In the genomic region with DNA sequence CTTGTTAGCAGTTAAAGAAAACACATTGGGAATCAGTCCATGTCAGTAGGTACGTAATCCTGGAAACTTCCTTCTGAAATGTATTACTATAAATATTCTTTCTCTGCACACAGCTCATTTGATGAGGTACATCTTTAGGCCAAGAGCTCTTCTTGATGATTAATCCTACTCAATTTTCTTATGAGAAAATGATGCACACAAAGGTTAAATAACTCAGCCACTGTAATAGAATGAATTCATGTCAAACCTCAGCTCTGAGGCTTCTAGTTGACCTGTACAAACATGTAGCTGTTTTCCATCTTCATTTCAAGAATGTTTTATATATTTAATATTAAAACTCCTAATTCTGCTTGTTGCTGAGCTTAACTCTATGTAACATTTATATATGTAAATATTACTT, we compare ENCODE assay signal across 28 cellular contexts.
"Had no signal": no experiment of that assay in that cellular context is flagged by ENCODE, and none has a peak within 500 bp of the region (broad histone marks: within the 10 kb centered on the region; RNA-seq: fewer than 3 reads in every experiment).

No MANE protein-coding gene starts in this region.

- H3K27me3 ChIP-seq: neural progenitor cell, ovary, spleen, suprapubic skin, testis, tibial artery, transverse colon, upper lobe of right lung, uterus had no signal

- H3K27ac ChIP-seq: neural progenitor cell, ovary, parathyroid adenoma, psoas muscle, skin epidermis, spleen, suprapubic skin, testis, tibial artery, transverse colon, upper lobe of right lung, uterus had no signal

- H2AFZ ChIP-seq: neural progenitor cell, parathyroid adenoma had no signal

- ATAC-seq: natural killer cell; psoas muscle; right cardiac atrium; sciatic nerve; stimulated activated memory B cell treated with anti-CD40 and anti-IgM and Interleukin-4, amounts not matched to agents 10 μg/mL and 1 μg/mL and 100 μg/mL, for 72 hours; stimulated activated naive CD8-positive, alpha-beta T cell treated with anti-CD3 and anti-CD28 coated beads, Interleukin-15, amount 100 ng/mL, for 72 hours; stimulated activated naive CD8-positive, alpha-beta T cell treated with anti-CD3 and anti-CD28 coated beads, Interleukin-15, Interleukin-2, amounts not matched to agents 100 U/mL and 50 U/mL, for 24 hours; upper lobe of right lung had no signal

- H3K4me1 ChIP-seq: parathyroid adenoma, psoas muscle, spleen, suprapubic skin, testis, tibial artery, transverse colon, upper lobe of right lung, uterus had no signal

- H3K4me3 ChIP-seq: neural progenitor cell, ovary, psoas muscle, skin epidermis, spleen, suprapubic skin, testis, tibial artery, transverse colon, upper lobe of right lung, uterus had no signal

- H3K79me2 ChIP-seq: parathyroid adenoma had no signal

- DNase-seq: natural killer cell; occipital lobe; ovary; posterior cingulate gyrus; psoas muscle; right cardiac atrium; spleen; stimulated activated CD4-positive, alpha-beta T cell treated with anti-CD3 and anti-CD28 coated beads, Interleukin-12 subunit alpha, Interleukin-12 subunit beta, amount 100 ng/mL, for 4 hours; stimulated activated CD4-positive, alpha-beta T cell treated with anti-CD3 and anti-CD28 coated beads, Interleukin-1b, Interleukin-23, amount 100 ng/mL, for 48 hours; stimulated activated CD4-positive, alpha-beta T cell treated with anti-CD3 and anti-CD28 coated beads, Interleukin-4, amount 100 ng/mL, for 1 hour; stimulated activated CD4-positive, alpha-beta T cell treated with anti-CD3 and anti-CD28 coated beads, Interleukin-4, amount 100 ng/mL, for 4 hours; stimulated activated CD8-positive, alpha-beta memory T cell treated with anti-CD3 and anti-CD28 coated beads, Interleukin-4, amount 100 ng/mL, for 48 hours; stimulated activated naive CD4-positive, alpha-beta T cell; stimulated activated naive CD8-positive, alpha-beta T cell treated with anti-CD3 and anti-CD28 coated beads, Interleukin-15, amount 100 ng/mL, for 72 hours; stimulated activated naive CD8-positive, alpha-beta T cell treated with anti-CD3 and anti-CD28 coated beads, Interleukin-15, Interleukin-2, amounts not matched to agents 100 U/mL and 50 U/mL, for 24 hours; substantia nigra; testis; tibial artery; transverse colon; upper lobe of right lung; uterus had no signal

- H3K9me3 ChIP-seq: ovary, psoas muscle, spleen, suprapubic skin, testis, tibial artery, transverse colon, upper lobe of right lung, uterus had no signal

- H3K36me3 ChIP-seq: neural progenitor cell, ovary, spleen, suprapubic skin, tibial artery, transverse colon, upper lobe of right lung, uterus had no signal

- H3K9ac ChIP-seq: neural progenitor cell, parathyroid adenoma had no signal

- H3K4me2 ChIP-seq: neural progenitor cell, smooth muscle cell had no signal
